1 cellular context compared by ENCODE assay signal in the genomic region with DNA sequence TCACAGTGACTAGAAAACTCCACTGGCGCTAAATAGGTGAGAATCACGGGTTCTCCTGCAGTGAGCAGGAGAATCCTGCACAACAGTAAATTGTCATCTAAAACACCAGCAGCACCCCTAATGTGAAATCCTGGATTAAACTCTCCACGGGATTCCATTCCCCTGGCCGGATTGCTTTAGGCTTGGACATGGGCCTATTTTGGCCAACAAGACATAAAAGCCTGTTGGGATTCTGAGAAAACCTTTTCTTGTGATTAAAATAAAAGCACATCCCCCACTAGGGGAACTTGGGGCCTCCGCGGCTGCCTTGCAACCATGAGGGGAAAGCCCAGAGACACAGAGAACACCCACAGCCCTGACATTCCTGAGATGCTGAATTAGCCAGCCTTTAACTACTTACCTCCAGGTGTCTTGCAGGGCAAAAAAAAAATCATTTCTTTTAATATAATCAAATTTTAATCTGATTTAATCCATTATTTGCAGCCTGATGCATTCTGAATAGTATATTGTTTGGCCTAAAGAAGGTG.
TF ChIP-seq lines count a peak whose summit lies in the region.

No MANE protein-coding gene starts in this region.

TF ChIP-seq in GM23338, 12 proteins besides CTCF, POLR2A, EP300 and RAD21:
- TF ChIP-seq, protein P1, sequence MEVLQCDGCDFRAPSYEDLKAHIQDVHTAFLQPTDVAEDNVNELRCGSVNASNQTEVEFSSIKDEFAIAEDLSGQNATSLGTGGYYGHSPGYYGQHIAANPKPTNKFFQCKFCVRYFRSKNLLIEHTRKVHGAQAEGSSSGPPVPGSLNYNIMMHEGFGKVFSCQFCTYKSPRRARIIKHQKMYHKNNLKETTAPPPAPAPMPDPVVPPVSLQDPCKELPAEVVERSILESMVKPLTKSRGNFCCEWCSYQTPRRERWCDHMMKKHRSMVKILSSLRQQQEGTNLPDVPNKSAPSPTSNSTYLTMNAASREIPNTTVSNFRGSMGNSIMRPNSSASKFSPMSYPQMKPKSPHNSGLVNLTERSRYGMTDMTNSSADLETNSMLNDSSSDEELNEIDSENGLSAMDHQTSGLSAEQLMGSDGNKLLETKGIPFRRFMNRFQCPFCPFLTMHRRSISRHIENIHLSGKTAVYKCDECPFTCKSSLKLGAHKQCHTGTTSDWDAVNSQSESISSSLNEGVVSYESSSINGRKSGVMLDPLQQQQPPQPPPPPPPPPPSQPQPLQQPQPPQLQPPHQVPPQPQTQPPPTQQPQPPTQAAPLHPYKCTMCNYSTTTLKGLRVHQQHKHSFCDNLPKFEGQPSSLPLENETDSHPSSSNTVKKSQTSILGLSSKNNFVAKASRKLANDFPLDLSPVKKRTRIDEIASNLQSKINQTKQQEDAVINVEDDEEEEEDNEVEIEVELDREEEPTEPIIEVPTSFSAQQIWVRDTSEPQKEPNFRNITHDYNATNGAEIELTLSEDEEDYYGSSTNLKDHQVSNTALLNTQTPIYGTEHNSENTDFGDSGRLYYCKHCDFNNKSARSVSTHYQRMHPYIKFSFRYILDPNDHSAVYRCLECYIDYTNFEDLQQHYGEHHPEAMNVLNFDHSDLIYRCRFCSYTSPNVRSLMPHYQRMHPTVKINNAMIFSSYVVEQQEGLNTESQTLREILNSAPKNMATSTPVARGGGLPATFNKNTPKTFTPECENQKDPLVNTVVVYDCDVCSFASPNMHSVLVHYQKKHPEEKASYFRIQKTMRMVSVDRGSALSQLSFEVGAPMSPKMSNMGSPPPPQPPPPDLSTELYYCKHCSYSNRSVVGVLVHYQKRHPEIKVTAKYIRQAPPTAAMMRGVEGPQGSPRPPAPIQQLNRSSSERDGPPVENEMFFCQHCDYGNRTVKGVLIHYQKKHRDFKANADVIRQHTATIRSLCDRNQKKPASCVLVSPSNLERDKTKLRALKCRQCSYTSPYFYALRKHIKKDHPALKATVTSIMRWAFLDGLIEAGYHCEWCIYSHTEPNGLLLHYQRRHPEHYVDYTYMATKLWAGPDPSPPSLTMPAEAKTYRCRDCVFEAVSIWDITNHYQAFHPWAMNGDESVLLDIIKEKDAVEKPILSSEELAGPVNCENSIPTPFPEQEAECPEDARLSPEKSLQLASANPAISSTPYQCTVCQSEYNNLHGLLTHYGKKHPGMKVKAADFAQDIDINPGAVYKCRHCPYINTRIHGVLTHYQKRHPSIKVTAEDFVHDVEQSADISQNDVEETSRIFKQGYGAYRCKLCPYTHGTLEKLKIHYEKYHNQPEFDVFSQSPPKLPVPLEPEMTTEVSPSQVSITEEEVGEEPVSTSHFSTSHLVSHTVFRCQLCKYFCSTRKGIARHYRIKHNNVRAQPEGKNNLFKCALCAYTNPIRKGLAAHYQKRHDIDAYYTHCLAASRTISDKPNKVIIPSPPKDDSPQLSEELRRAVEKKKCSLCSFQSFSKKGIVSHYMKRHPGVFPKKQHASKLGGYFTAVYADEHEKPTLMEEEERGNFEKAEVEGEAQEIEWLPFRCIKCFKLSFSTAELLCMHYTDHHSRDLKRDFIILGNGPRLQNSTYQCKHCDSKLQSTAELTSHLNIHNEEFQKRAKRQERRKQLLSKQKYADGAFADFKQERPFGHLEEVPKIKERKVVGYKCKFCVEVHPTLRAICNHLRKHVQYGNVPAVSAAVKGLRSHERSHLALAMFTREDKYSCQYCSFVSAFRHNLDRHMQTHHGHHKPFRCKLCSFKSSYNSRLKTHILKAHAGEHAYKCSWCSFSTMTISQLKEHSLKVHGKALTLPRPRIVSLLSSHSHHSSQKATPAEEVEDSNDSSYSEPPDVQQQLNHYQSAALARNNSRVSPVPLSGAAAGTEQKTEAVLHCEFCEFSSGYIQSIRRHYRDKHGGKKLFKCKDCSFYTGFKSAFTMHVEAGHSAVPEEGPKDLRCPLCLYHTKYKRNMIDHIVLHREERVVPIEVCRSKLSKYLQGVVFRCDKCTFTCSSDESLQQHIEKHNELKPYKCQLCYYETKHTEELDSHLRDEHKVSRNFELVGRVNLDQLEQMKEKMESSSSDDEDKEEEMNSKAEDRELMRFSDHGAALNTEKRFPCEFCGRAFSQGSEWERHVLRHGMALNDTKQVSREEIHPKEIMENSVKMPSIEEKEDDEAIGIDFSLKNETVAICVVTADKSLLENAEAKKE (CRISPR knock-in tag; IDR thresholded peaks at IDR 0.05): 0 out of 2 replicates have a peak, but pooled peaks have one; percentile 13
- TF ChIP-seq, protein P2, sequence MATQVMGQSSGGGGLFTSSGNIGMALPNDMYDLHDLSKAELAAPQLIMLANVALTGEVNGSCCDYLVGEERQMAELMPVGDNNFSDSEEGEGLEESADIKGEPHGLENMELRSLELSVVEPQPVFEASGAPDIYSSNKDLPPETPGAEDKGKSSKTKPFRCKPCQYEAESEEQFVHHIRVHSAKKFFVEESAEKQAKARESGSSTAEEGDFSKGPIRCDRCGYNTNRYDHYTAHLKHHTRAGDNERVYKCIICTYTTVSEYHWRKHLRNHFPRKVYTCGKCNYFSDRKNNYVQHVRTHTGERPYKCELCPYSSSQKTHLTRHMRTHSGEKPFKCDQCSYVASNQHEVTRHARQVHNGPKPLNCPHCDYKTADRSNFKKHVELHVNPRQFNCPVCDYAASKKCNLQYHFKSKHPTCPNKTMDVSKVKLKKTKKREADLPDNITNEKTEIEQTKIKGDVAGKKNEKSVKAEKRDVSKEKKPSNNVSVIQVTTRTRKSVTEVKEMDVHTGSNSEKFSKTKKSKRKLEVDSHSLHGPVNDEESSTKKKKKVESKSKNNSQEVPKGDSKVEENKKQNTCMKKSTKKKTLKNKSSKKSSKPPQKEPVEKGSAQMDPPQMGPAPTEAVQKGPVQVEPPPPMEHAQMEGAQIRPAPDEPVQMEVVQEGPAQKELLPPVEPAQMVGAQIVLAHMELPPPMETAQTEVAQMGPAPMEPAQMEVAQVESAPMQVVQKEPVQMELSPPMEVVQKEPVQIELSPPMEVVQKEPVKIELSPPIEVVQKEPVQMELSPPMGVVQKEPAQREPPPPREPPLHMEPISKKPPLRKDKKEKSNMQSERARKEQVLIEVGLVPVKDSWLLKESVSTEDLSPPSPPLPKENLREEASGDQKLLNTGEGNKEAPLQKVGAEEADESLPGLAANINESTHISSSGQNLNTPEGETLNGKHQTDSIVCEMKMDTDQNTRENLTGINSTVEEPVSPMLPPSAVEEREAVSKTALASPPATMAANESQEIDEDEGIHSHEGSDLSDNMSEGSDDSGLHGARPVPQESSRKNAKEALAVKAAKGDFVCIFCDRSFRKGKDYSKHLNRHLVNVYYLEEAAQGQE (IDR thresholded peaks at IDR 0.05; ENCODE audit: unreplicated experiment): no peak
